ENCODE assay signal across 21 cellular contexts in genomic region chr4:16659120-16659519, GRCh38.
DNase-seq lines count a peak whose midpoint lies in the region; ATAC-seq and TF ChIP-seq lines count a peak whose summit lies in the region.
"Had no signal": no experiment of that assay in that cellular context is flagged by ENCODE, and none has a peak within 500 bp of the region (broad histone marks: within the 10 kb centered on the region; RNA-seq: fewer than 3 reads in every experiment).

No MANE protein-coding gene starts in this region.

- H3K27me3 Mint-ChIP-seq in immature natural killer cell (ENCODE audit: low read depth in 3 of 3) = no peaks in the 10 kb centered on the region
- H3K27me3 Mint-ChIP-seq: activated T-cell treated with anti-CD3 and anti-CD28 coated beads, Interleukin-2, amount 50 U/mL, for 24 hours; stimulated activated naive CD8-positive, alpha-beta T cell treated with anti-CD3 and anti-CD28 coated beads, Interleukin-15, amount 100 ng/mL, for 72 hours; T-helper 17 cell had no signal

- peaks cover 0 to 2% (median 0%) of the 10 kb centered on the region in 6 donors for H3K9me3 Mint-ChIP-seq in immature natural killer cell
- H3K9me3 Mint-ChIP-seq: activated T-cell treated with anti-CD3 and anti-CD28 coated beads, Interleukin-2, amount 50 U/mL, for 24 hours; stimulated activated naive CD8-positive, alpha-beta T cell treated with anti-CD3 and anti-CD28 coated beads, Interleukin-15, amount 100 ng/mL, for 72 hours had no signal

- DNase-seq in EH (ENCODE audit: low read depth) (peak; percentile 56), fibroblast of peridontal ligament (ENCODE audit: extremely low read depth) (peak; percentile 94), sciatic nerve (ENCODE audit: low spot score) (peak; percentile 68), 8988T (no peak), NCI-H2171 (lab: John Stamatoyannopoulos, UW) (no peak), immature natural killer cell (no peak)
- DNase-seq: activated T-cell treated with anti-CD3 and anti-CD28 coated beads, Interleukin-2, amount 50 U/mL, for 24 hours; DMS53; endodermal cell; GF-D8; KG1; NCI-H1436; NCI-H2171 treated with DMSO at 0.1 percent for 48 hours; NCI-H524 treated with DMSO at 0.1 percent for 48 hours; sigmoid colon; stimulated activated naive CD8-positive, alpha-beta T cell treated with anti-CD3 and anti-CD28 coated beads, Interleukin-15, amount 100 ng/mL, for 72 hours; T-helper 17 cell; trophoblast cell had no signal

- peaks cover 0 to 4% (median 0%) of the 10 kb centered on the region in 3 donors for H3K36me3 Mint-ChIP-seq in immature natural killer cell

- ATAC-seq in SK-N-SH treated with all-trans-retinoic acid at 6 μM for 48 hours = peak; percentile 93
- peak; percentile 75 for ATAC-seq in sciatic nerve
- ATAC-seq in GM21786 (IDR thresholded peaks at IDR 0.05; ENCODE audit: unreplicated experiment) = no peak
- ATAC-seq: stimulated activated naive CD8-positive, alpha-beta T cell treated with anti-CD3 and anti-CD28 coated beads, Interleukin-15, amount 100 ng/mL, for 72 hours; T-helper 17 cell had no signal

- no peak overlapping the region for H3K27ac Mint-ChIP-seq in immature natural killer cell
- H3K27ac Mint-ChIP-seq: activated T-cell treated with anti-CD3 and anti-CD28 coated beads, Interleukin-2, amount 50 U/mL, for 24 hours; endodermal cell; stimulated activated naive CD8-positive, alpha-beta T cell treated with anti-CD3 and anti-CD28 coated beads, Interleukin-15, amount 100 ng/mL, for 72 hours; T-helper 17 cell had no signal

- no peaks in the 10 kb centered on the region for H3K4me1 Mint-ChIP-seq in immature natural killer cell
- H3K4me1 Mint-ChIP-seq: stimulated activated naive CD8-positive, alpha-beta T cell treated with anti-CD3 and anti-CD28 coated beads, Interleukin-15, amount 100 ng/mL, for 72 hours; T-helper 17 cell had no signal

- intact Hi-C loops in sciatic nerve (cut with DNase I) = no loop called here

- H3K4me3 Mint-ChIP-seq in immature natural killer cell = no peak overlapping the region
- H3K4me3 Mint-ChIP-seq: activated T-cell treated with anti-CD3 and anti-CD28 coated beads, Interleukin-2, amount 50 U/mL, for 24 hours; endodermal cell; neural crest cell; stimulated activated naive CD8-positive, alpha-beta T cell treated with anti-CD3 and anti-CD28 coated beads, Interleukin-15, amount 100 ng/mL, for 72 hours; T-helper 17 cell had no signal

TF ChIP-seq in SK-N-SH treated with all-trans-retinoic acid at 6 μM for 48 hours, 23 proteins besides CTCF, POLR2A, EP300 and RAD21:
- no peak for TF ChIP-seq CSDC2 (CRISPR knock-in tag; IDR thresholded peaks at IDR 0.05)
- TF ChIP-seq ZC3H10 (CRISPR knock-in tag; IDR thresholded peaks at IDR 0.05) = no peak
- TF ChIP-seq BACH2 (CRISPR knock-in tag; IDR thresholded peaks at IDR 0.05; ENCODE audit: borderline replicate concordance) = no peak
- TF ChIP-seq, protein P1, sequence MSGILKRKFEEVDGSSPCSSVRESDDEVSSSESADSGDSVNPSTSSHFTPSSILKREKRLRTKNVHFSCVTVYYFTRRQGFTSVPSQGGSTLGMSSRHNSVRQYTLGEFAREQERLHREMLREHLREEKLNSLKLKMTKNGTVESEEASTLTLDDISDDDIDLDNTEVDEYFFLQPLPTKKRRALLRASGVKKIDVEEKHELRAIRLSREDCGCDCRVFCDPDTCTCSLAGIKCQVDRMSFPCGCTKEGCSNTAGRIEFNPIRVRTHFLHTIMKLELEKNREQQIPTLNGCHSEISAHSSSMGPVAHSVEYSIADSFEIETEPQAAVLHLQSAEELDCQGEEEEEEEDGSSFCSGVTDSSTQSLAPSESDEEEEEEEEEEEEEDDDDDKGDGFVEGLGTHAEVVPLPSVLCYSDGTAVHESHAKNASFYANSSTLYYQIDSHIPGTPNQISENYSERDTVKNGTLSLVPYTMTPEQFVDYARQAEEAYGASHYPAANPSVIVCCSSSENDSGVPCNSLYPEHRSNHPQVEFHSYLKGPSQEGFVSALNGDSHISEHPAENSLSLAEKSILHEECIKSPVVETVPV (CRISPR knock-in tag; IDR thresholded peaks at IDR 0.05) = no peak
- TF ChIP-seq ZFP3 (CRISPR knock-in tag; IDR thresholded peaks at IDR 0.05) = no peak
- no peak for TF ChIP-seq ZFP30 (CRISPR knock-in tag; IDR thresholded peaks at IDR 0.05)
- TF ChIP-seq TSHZ2 (CRISPR knock-in tag; IDR thresholded peaks at IDR 0.05) = no peak
- TF ChIP-seq TOX (CRISPR knock-in tag; IDR thresholded peaks at IDR 0.05; ENCODE audit: borderline replicate concordance) = no peak
- no peak for TF ChIP-seq OSR1 (CRISPR knock-in tag; IDR thresholded peaks at IDR 0.05)
- no peak for TF ChIP-seq CREB5 (CRISPR knock-in tag; IDR thresholded peaks at IDR 0.05; ENCODE audit: low read depth)
- no peak for TF ChIP-seq POU6F1 (CRISPR knock-in tag; IDR thresholded peaks at IDR 0.05; ENCODE audit: borderline replicate concordance, low read depth)
- no peak for TF ChIP-seq ESRRG (CRISPR knock-in tag; IDR thresholded peaks at IDR 0.05)
TF ChIP-seq in SK-N-SH treated with all-trans-retinoic acid at 6 μM for 48 hours: peak in this region for 0.

Comparison
In these comparisons a context has a peak if more than half of its experiments do, and no peak if none do; other contexts are left out.
1. DNase-seq: peak in EH (single experiment), fibroblast of peridontal ligament (single experiment) and sciatic nerve (single experiment); none in 8988T (single experiment), NCI-H2171 (single experiment) and immature natural killer cell (0 of 3).